1 cellular context compared by ENCODE assay signal in genomic region chr11:60844045-60844869, GRCh38.
TF ChIP-seq lines count a peak whose summit lies in the region.

No MANE protein-coding gene starts in this region.

TF ChIP-seq in K562, 482 proteins besides CTCF, POLR2A, EP300 and RAD21:
- TF ChIP-seq TCF15 (CRISPR knock-in tag; IDR thresholded peaks at IDR 0.05) (no peak), MNT (conservative IDR thresholded peaks at IDR 0.05) (peak in 1 of 2 experiments; percentile 62; a peak in 3 of 4 replicates), ZNF699 (CRISPR knock-in tag; IDR thresholded peaks at IDR 0.05; ENCODE audit: insufficient replicate concordance) (no peak), ZNF263 (CRISPR knock-in tag; IDR thresholded peaks at IDR 0.05; ENCODE audit: borderline replicate concordance) (peak; percentile 10; the same call in 1 of the 2 replicates), ETS1 (conservative IDR thresholded peaks at IDR 0.05; ENCODE audit: control insufficient read depth, low read depth, low read length) (0 out of 2 replicates have a peak, but pooled peaks have one; percentile 46), RUNX1 (IDR thresholded peaks at IDR 0.05; ENCODE audit: low read depth) (no peak), ZNF395 (CRISPR knock-in tag; IDR thresholded peaks at IDR 0.05) (0 out of 2 replicates have a peak, but pooled peaks have one; percentile 17), SIN3A (IDR thresholded peaks at IDR 0.05; ENCODE audit: borderline replicate concordance in 2 of 2, control insufficient read depth in 1 of 2, low read depth in 2 of 2, low read length in 2 of 2) (0 out of 4 replicates have a peak, but pooled peaks of 1 of the 2 experiments have one; percentile 23), ZNF277 (CRISPR knock-in tag; IDR thresholded peaks at IDR 0.05; ENCODE audit: borderline replicate concordance) (no peak), ARID4B (CRISPR knock-in tag; IDR thresholded peaks at IDR 0.05) (0 out of 2 replicates have a peak, but pooled peaks have one; percentile 25), SMAD2 (IDR thresholded peaks at IDR 0.05; ENCODE audit: low read depth, low read length) (no peak), RBFOX2 (IDR thresholded peaks at IDR 0.05; ENCODE audit: low read depth, low read length) (peak; percentile 32; the same call in 1 of the 2 replicates), TCFL5 (CRISPR knock-in tag; conservative IDR thresholded peaks at IDR 0.05) (no peak), HDAC1 (IDR thresholded peaks at IDR 0.05) (peak in 1 of 2 experiments; percentile 32; a peak in 1 of 4 replicates), TFAP4 (CRISPR knock-in tag; IDR thresholded peaks at IDR 0.05; ENCODE audit: borderline replicate concordance) (peak; percentile 19; the same call in 1 of the 2 replicates), ZNF384 (IDR thresholded peaks at IDR 0.05; ENCODE audit: low read depth, low read length) (no peak)
